In the genomic region with DNA sequence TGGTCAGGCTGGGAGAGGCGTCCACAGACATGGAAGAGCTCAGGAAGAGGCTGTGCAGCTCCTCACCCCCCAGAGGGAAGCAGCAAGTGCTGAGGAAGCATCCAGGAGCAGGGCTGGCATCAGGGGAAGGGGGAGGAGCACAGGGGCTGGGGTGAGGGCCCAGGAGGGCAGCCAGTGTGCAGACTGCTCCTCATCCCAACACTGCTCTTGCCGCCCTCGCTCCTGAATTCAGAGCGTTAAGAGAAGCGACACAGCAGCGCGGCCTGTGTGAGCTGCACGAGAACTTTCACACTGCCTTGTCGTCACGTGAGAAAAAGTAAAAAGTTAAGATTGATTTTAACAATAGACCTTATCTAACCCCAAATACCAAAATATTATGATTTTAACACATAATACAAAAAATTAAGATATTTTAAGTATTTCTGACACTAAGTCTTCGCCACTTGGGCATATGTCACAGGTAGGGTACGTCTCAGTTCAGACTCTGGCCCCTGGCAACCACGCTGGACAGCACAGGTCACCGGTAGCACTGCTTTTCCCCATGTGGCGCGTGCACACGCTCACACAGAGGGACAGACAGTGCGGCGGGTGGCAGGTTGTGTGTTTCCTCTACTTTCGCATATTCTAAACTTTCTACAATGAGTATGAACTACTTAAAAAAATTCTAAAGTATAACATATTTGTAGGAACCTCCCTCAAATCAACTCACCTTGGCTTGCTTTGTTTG, we compare ENCODE assay signal across 16 cellular contexts. TPM values are rescaled to one million over a fixed set of nuclear protein-coding genes. Genes with fewer than 3 reads are reported as not detected.
DNase-seq lines count a peak whose midpoint lies in the region; ATAC-seq, FAIRE-seq and TF ChIP-seq lines count a peak whose summit lies in the region.
"Had no signal": no experiment of that assay in that cellular context is flagged by ENCODE, and none has a peak within 500 bp of the region (broad histone marks: within the 10 kb centered on the region; RNA-seq: fewer than 3 reads in every experiment).

No MANE protein-coding gene starts in this region.

- peaks cover 55% of the 10 kb centered on the region for H3K36me3 Mint-ChIP-seq in central memory CD8-positive, alpha-beta T cell (ENCODE audit: insufficient read depth)

- TF ChIP-seq POLR2A in GM12891 (IDR thresholded peaks at IDR 0.05; ENCODE audit: low read depth, low read length) = 0 out of 2 replicates have a peak, but pooled peaks have one; percentile 11

- no peak for ATAC-seq in central memory CD8-positive, alpha-beta T cell (replicated peaks; ENCODE audit: extremely low read depth, poor library complexity, severe bottlenecking)
- ATAC-seq in sciatic nerve (no peak), GM21619 (IDR thresholded peaks at IDR 0.05; ENCODE audit: unreplicated experiment) (no peak)
- ATAC-seq: left cardiac atrium had no signal

- no peaks in the 10 kb centered on the region for H3K27me3 Mint-ChIP-seq in central memory CD8-positive, alpha-beta T cell

- H3K4me1 Mint-ChIP-seq in central memory CD8-positive, alpha-beta T cell = peaks cover 31% of the 10 kb centered on the region

- intact Hi-C loops in sciatic nerve (cut with DNase I) = no loop called here

- in situ Hi-C loops in KBM-7 (cut with MboI; ENCODE audit: low pct_unique_long_range_greater_than_20kb, low sequenced_read_pairs) = no loop called here

- peak overlapping the region; percentile 64 for H3K4me3 Mint-ChIP-seq in central memory CD8-positive, alpha-beta T cell

- no peak for FAIRE-seq in GM12891 (lab: Jason Lieb, UNC)
- FAIRE-seq: A549 had no signal

- H3K27ac Mint-ChIP-seq in central memory CD8-positive, alpha-beta T cell (ENCODE audit: low read depth) = peak overlapping the region; percentile 87

- no peaks in the 10 kb centered on the region for H3K9me3 Mint-ChIP-seq in central memory CD8-positive, alpha-beta T cell

- peak; percentile 52 for DNase-seq in activated CD8-positive, alpha-beta memory T cell treated with anti-CD3 and anti-CD28 coated beads for 24 hours
- DNase-seq in activated CD8-positive, alpha-beta memory T cell treated with anti-CD3 and anti-CD28 coated beads, Interleukin-2, amount 50 U/mL, for 48 hours = no peak
- DNase-seq in GM12891 (ENCODE audit: insufficient read length, low spot score) (no peak), sciatic nerve (ENCODE audit: low spot score) (peak; percentile 41), KBM-7 (no peak)
- DNase-seq in central memory CD8-positive, alpha-beta T cell (ENCODE audit: low spot score in 2 of 2) = no peak
- DNase-seq in stimulated activated CD4-positive, alpha-beta T cell treated with anti-CD3 and anti-CD28 coated beads, Interleukin-4, amount 100 ng/mL, for 1 hour = no peak
- DNase-seq: amniotic stem cell; EL; left cardiac atrium; NCI-H774; stimulated activated naive CD4-positive, alpha-beta T cell; uterus; WERI-Rb-1 had no signal

TF ChIP-seq in GM12891, 5 proteins besides CTCF, POLR2A, EP300 and RAD21:
- TF ChIP-seq SPI1 (IDR thresholded peaks at IDR 0.05; ENCODE audit: low read depth, low read length) = no peak
- TF ChIP-seq PAX5 (IDR thresholded peaks at IDR 0.05; ENCODE audit: insufficient read depth, low read length, severe bottlenecking) = no peak
- no peak for TF ChIP-seq POU2F2 (IDR thresholded peaks at IDR 0.05; ENCODE audit: low read depth, low read length)
- no peak for TF ChIP-seq POLR2AphosphoS5 (IDR thresholded peaks at IDR 0.05; ENCODE audit: low read depth, low read length)
- no peak for TF ChIP-seq TAF1 (IDR thresholded peaks at IDR 0.05; ENCODE audit: low read depth, low read length)

RNA-seq across cellular contexts. Expression of a gene that starts 19.7 kb away (rescaled TPM):
- polyA plus RNA-seq in GM12891 (2012; ENCODE audit: low read depth, missing spikeins) = 41.1 TPM
- total RNA-seq in sciatic nerve = 20.0 TPM

RNA-seq across cellular contexts. Expression of a gene that starts 19.8 kb away (rescaled TPM):
- 1.5 TPM for polyA plus RNA-seq in GM12891 (2012; ENCODE audit: low read depth, missing spikeins)
- 14.8 TPM for total RNA-seq in sciatic nerve

Comparison
In these comparisons a context has a peak if more than half of its experiments do, and no peak if none do; other contexts are left out.
1. DNase-seq: peak in activated CD8-positive, alpha-beta memory T cell treated with anti-CD3 and anti-CD28 coated beads for 24 hours (single experiment) and sciatic nerve (single experiment); none in activated CD8-positive, alpha-beta memory T cell treated with anti-CD3 and anti-CD28 coated beads, Interleukin-2, amount 50 U/mL, for 48 hours (single experiment), GM12891 (single experiment), central memory CD8-positive, alpha-beta T cell (0 of 2), KBM-7 (single experiment) and stimulated activated CD4-positive, alpha-beta T cell treated with anti-CD3 and anti-CD28 coated beads, Interleukin-4, amount 100 ng/mL, for 1 hour (single experiment).